Comparison of ENCODE assay signal across 14 cellular contexts in the genomic region with DNA sequence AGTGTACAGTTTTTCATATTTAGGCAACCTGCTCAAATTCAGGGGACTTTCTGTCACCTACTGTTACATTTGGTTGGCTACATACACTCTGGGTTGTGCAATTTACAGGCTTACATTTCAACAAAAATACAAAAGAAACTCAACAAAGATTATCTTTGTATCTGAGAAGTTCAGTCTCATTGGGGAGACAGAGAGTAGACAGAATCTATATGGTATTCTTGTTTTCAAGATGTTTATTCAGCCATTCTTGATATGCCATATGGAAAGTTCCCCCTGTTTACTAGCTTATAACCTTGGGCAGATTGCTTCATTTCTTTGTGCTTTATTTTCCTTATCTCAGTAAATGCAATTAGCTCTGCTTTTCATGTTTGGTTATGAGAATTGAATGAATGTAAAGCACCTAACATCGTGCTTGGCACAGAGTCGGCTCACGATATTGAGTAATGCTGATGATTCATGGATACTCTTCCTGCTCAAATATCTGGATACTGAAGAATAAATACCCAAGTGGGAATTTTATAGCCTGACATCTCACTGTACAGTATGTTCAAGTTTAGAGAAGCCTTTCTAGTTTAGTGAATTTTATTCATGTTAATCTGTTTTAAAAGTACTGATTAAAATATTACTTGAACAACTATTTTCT.
DNase-seq lines count a peak whose midpoint lies in the region; ATAC-seq and TF ChIP-seq lines count a peak whose summit lies in the region.
"Had no signal": no experiment of that assay in that cellular context is flagged by ENCODE, and none has a peak within 500 bp of the region (broad histone marks: within the 10 kb centered on the region; RNA-seq: fewer than 3 reads in every experiment).

No MANE protein-coding gene starts in this region.

- H3K79me2 ChIP-seq in GM23248 (ENCODE audit: insufficient read depth) = no peaks in the 10 kb centered on the region

- H3K9me2 ChIP-seq in GM23248 (ENCODE audit: insufficient read depth) = no peaks in the 10 kb centered on the region

- H3K27ac ChIP-seq in GM23248 = 0 out of 2 replicates have a peak overlapping the region, but pooled peaks have one; percentile 1
- H3K27ac ChIP-seq: cardiac muscle cell, sigmoid colon had no signal

- H3K4me1 ChIP-seq in GM23248 (ENCODE audit: insufficient read depth) = peaks cover 10% of the 10 kb centered on the region
- H3K4me1 ChIP-seq: sigmoid colon had no signal

- H3K9me3 ChIP-seq in GM23248 (ENCODE audit: low read depth) = no peaks in the 10 kb centered on the region
- H3K9me3 ChIP-seq: sigmoid colon had no signal

- H3K4me3 ChIP-seq in GM23248 = no peak overlapping the region
- H3K4me3 ChIP-seq: cardiac muscle cell, sigmoid colon had no signal

- no peaks in the 10 kb centered on the region for H3K27me3 ChIP-seq in GM23248 (replicated peaks; ENCODE audit: insufficient read depth)
- H3K27me3 ChIP-seq: cardiac muscle cell, sigmoid colon had no signal

- DNase-seq in GM23248 = peak; percentile 73
- peak; percentile 74 for DNase-seq in fibroblast of peridontal ligament (ENCODE audit: extremely low read depth)
- peak; percentile 59 for DNase-seq in stromal cell of bone marrow (ENCODE audit: low read depth)
- no peak for DNase-seq in NCI-H345 treated with DMSO at 0.1 percent for 48 hours (lab: John Stamatoyannopoulos, UW; ENCODE audit: unreplicated experiment)
- DNase-seq in activated T-cell treated with anti-CD3 and anti-CD28 coated beads, Interleukin-2, amount 50 U/mL, for 1 hour = no peak
- DNase-seq: activated gamma-delta T cell; COR-L47; endodermal cell; NCI-H2171 treated with DMSO at 0.1 percent for 48 hours; sigmoid colon; stimulated activated naive CD8-positive, alpha-beta T cell treated with anti-CD3 and anti-CD28 coated beads, Interleukin-15, Interleukin-2, amounts not matched to agents 100 U/mL and 50 U/mL, for 24 hours had no signal

- H2AFZ ChIP-seq in GM23248 = no peak overlapping the region

- no peak overlapping the region for H3K9ac ChIP-seq in GM23248

- ATAC-seq in SK-N-SH treated with all-trans-retinoic acid at 6 μM for 48 hours (peak; percentile 71), GM19328 (IDR thresholded peaks at IDR 0.05; ENCODE audit: unreplicated experiment) (no peak)
- ATAC-seq: stimulated activated naive CD8-positive, alpha-beta T cell treated with anti-CD3 and anti-CD28 coated beads, Interleukin-15, Interleukin-2, amounts not matched to agents 100 U/mL and 50 U/mL, for 24 hours had no signal

- H3F3A ChIP-seq in GM23248 (ENCODE audit: insufficient read depth) = peaks cover 33% of the 10 kb centered on the region

- in situ Hi-C loops in GM23248 (cut with MboI) = no loop called here

- H4K20me1 ChIP-seq in GM23248 (ENCODE audit: insufficient read depth) = no peaks in the 10 kb centered on the region

- peak overlapping the region; percentile 30 for H3K4me2 ChIP-seq in GM23248 (ENCODE audit: unreplicated experiment)

- 10 to 16% methylated on average over 3 of the region's 3 CpGs for WGBS in GM23248 (ENCODE audit: low coverage in 1 of 2, low lambda C conversion rate in 2 of 2, missing lambda C conversion rate in 2 of 2), 2 experiments

- H3K36me3 ChIP-seq in GM23248 (ENCODE audit: low read depth) = peaks cover 9% of the 10 kb centered on the region; the same call in 1 of the 2 replicates
- H3K36me3 ChIP-seq: sigmoid colon had no signal

TF ChIP-seq in SK-N-SH treated with all-trans-retinoic acid at 6 μM for 48 hours, 23 proteins besides CTCF, POLR2A, EP300 and RAD21:
- TF ChIP-seq ISL1 (CRISPR knock-in tag; IDR thresholded peaks at IDR 0.05) (peak; percentile 41), ZNF8 (CRISPR knock-in tag; IDR thresholded peaks at IDR 0.05) (no peak)

Comparison
In these comparisons a context has a peak if more than half of its experiments do, and no peak if none do; other contexts are left out.
1. DNase-seq: peak in GM23248 (single experiment), fibroblast of peridontal ligament (single experiment) and stromal cell of bone marrow (single experiment); none in NCI-H345 treated with DMSO at 0.1 percent for 48 hours (single experiment) and activated T-cell treated with anti-CD3 and anti-CD28 coated beads, Interleukin-2, amount 50 U/mL, for 1 hour (single experiment).